ENCODE assay signal across 19 cellular contexts in genomic region chr12:52256165-52256935, GRCh38. TPM values are rescaled to one million over a fixed set of nuclear protein-coding genes. Genes with fewer than 3 reads are reported as not detected.
"Had no signal": no experiment of that assay in that cellular context is flagged by ENCODE, and none has a peak within 500 bp of the region (broad histone marks: within the 10 kb centered on the region; RNA-seq: fewer than 3 reads in every experiment).

No MANE protein-coding gene starts in this region.

- H3K27ac ChIP-seq: body of pancreas, dorsolateral prefrontal cortex, epithelial cell of prostate, hepatocyte, tibial nerve, uterus, WERI-Rb-1 had no signal

- ATAC-seq: body of pancreas, left colon had no signal

- H3K9me3 ChIP-seq: body of pancreas, tibial nerve, uterus had no signal

- FAIRE-seq: colon had no signal

- H3K4me3 ChIP-seq: body of pancreas, dorsolateral prefrontal cortex, hepatocyte, tibial nerve, uterus had no signal

- H3K36me3 ChIP-seq: tibial nerve, uterus, WERI-Rb-1 had no signal

- H3K27ac Mint-ChIP-seq: nephron progenitor cell; progenitor cell of endocrine pancreas; stimulated activated naive CD8-positive, alpha-beta T cell treated with anti-CD3 and anti-CD28 coated beads, Interleukin-15, Interleukin-2, amounts not matched to agents 100 ng/mL and 50 ng/mL, for 24 hours had no signal

- DNase-seq: activated CD4-positive, alpha-beta T cell treated with anti-CD3 and anti-CD28 coated beads for 1 hour; activated gamma-delta T cell treated with Interleukin-2 at 50 U/mL for 16 hours; caudate nucleus; dorsolateral prefrontal cortex; foreskin fibroblast; left colon; nephron progenitor cell; occipital lobe; uterus; WERI-Rb-1 had no signal

- H3K9me3 Mint-ChIP-seq: stimulated activated naive CD8-positive, alpha-beta T cell treated with anti-CD3 and anti-CD28 coated beads, Interleukin-15, Interleukin-2, amounts not matched to agents 100 ng/mL and 50 ng/mL, for 24 hours had no signal

- H3K4me3 Mint-ChIP-seq: nephron progenitor cell; stimulated activated naive CD8-positive, alpha-beta T cell treated with anti-CD3 and anti-CD28 coated beads, Interleukin-15, Interleukin-2, amounts not matched to agents 100 ng/mL and 50 ng/mL, for 24 hours had no signal

- H3K27me3 ChIP-seq: body of pancreas had no signal

RNA-seq across cellular contexts. Expression of gene KRT86, which starts 18.1 kb away (rescaled TPM):
- total RNA-seq: hepatocyte, lung microvascular endothelial cell, progenitor cell of endocrine pancreas, tibial nerve had no signal

RNA-seq across cellular contexts. Expression of gene KRT7, which starts 23.3 kb away (rescaled TPM):
- total RNA-seq: occipital lobe, skeletal muscle tissue had no signal

RNA-seq across cellular contexts. Expression of gene KRT81, which starts 35.0 kb away (rescaled TPM):
- total RNA-seq: body of pancreas, hepatocyte, left colon, lung microvascular endothelial cell, occipital lobe, progenitor cell of endocrine pancreas, skeletal muscle tissue, tibial nerve, uterus had no signal
- polyA plus RNA-seq: hepatocyte had no signal
